In genomic region chr3:32238816-32239637, GRCh38 we compare ENCODE assay signal across 8 cellular contexts. TPM values are rescaled to one million over a fixed set of nuclear protein-coding genes. Genes with fewer than 3 reads are reported as not detected.
A peak's percentile ranks its signal among the peaks of the same experiment; 100 is the strongest.
DNase-seq lines count a peak whose midpoint lies in the region; ATAC-seq and TF ChIP-seq lines count a peak whose summit lies in the region.

No MANE protein-coding gene starts in this region.

- H3K4me3 ChIP-seq in MM.1S (ENCODE audit: low read length) (peak overlapping the region; percentile 79), endocrine pancreas (ENCODE audit: control insufficient read depth, insufficient read depth, low read length) (peak overlapping the region; percentile 88), mononuclear cell (ENCODE audit: low read length) (peak overlapping the region; percentile 43), stomach (peak overlapping the region; percentile 65 to 87 (median 74))

- no peaks in the 10 kb centered on the region for H3F3A ChIP-seq in MM.1S (ENCODE audit: insufficient read depth, low read length)

- H3K36me3 Mint-ChIP-seq in activated CD4-positive, alpha-beta T cell treated with anti-CD3 and anti-CD28 coated beads, Interleukin-2, amount 10 ng/mL, durations not matched to agents 24 days and 14 days (ENCODE audit: low read depth), result peaks cover 9% of the 10 kb centered on the region

- peaks cover 31% of the 10 kb centered on the region for H3K27me3 Mint-ChIP-seq in activated CD4-positive, alpha-beta T cell treated with anti-CD3 and anti-CD28 coated beads, Interleukin-2, amount 10 ng/mL, durations not matched to agents 24 days and 14 days

- H3K27ac ChIP-seq in MM.1S (ENCODE audit: low read length), result no peak overlapping the region
- peak overlapping the region; percentile 84 to 89 (median 86) for H3K27ac ChIP-seq in stomach

- no peak for TF ChIP-seq CTCF in MM.1S (IDR thresholded peaks at IDR 0.05; ENCODE audit: low read length)
- no peak for TF ChIP-seq CTCF in stomach (IDR thresholded peaks at IDR 0.05)

- H3K4me1 ChIP-seq in MM.1S (ENCODE audit: low read length) (peaks cover 8% of the 10 kb centered on the region), endocrine pancreas (ENCODE audit: control insufficient read depth, insufficient read depth, low read length) (peaks cover 8% of the 10 kb centered on the region), mononuclear cell (ENCODE audit: insufficient read depth, low read length) (peaks cover 23% of the 10 kb centered on the region), stomach (peaks cover 5 to 42% (median 34%) of the 10 kb centered on the region in 4 donors)

- no peaks in the 10 kb centered on the region for H3K79me2 ChIP-seq in MM.1S (ENCODE audit: low read length)

- H3K4me2 ChIP-seq in MM.1S (ENCODE audit: low read depth, low read length), result peak overlapping the region; percentile 89

- no peaks in the 10 kb centered on the region for H3K9me2 ChIP-seq in MM.1S (replicated peaks; ENCODE audit: insufficient read depth, low read length)

- 1 to 3% (median 1%) methylated on average over 15 to 56 of the region's 56 CpGs for WGBS in stomach, 5 donors

- H3K36me3 ChIP-seq in MM.1S (replicated peaks; ENCODE audit: insufficient read depth, low read length) (no peaks in the 10 kb centered on the region), endocrine pancreas (ENCODE audit: control insufficient read depth, insufficient read depth, low read length) (no peaks in the 10 kb centered on the region), stomach (no peaks in the 10 kb centered on the region)

- H3K27ac Mint-ChIP-seq in activated CD4-positive, alpha-beta T cell treated with anti-CD3 and anti-CD28 coated beads, Interleukin-2, amount 10 ng/mL, durations not matched to agents 24 days and 14 days, result peak overlapping the region; percentile 75

- DNase-seq in Ammon's horn (ENCODE audit: low spot score) (peak; percentile 22), MM.1S (peak; percentile 33), stomach (peak; percentile 34)
- peak; percentile 83 for DNase-seq in activated CD4-positive, alpha-beta T cell treated with anti-CD3 and anti-CD28 coated beads, Interleukin-2, amount 10 ng/mL, durations not matched to agents 24 days and 14 days

- H4K20me1 ChIP-seq in MM.1S (ENCODE audit: insufficient read depth, low read length), result no peaks in the 10 kb centered on the region

- no peak for TF ChIP-seq POLR2A in stomach (IDR thresholded peaks at IDR 0.05)

- peak overlapping the region; percentile 86 for H3K4me3 Mint-ChIP-seq in activated CD4-positive, alpha-beta T cell treated with anti-CD3 and anti-CD28 coated beads, Interleukin-2, amount 10 ng/mL, durations not matched to agents 24 days and 14 days

- H2AFZ ChIP-seq in MM.1S (ENCODE audit: low read length), result peak overlapping the region; percentile 82

- H3K27me3 ChIP-seq in MM.1S (replicated peaks; ENCODE audit: insufficient read depth, low read length) (peaks cover 5% of the 10 kb centered on the region), endocrine pancreas (ENCODE audit: control insufficient read depth, insufficient read depth, low read length) (no peaks in the 10 kb centered on the region), mononuclear cell (ENCODE audit: insufficient read depth, low read length) (peaks cover 22% of the 10 kb centered on the region), stomach (peaks cover 0 to 19% (median 0%) of the 10 kb centered on the region in 3 donors)

- peak overlapping the region; percentile 49; the same call in 1 of the 2 replicates for H3K9ac ChIP-seq in MM.1S (ENCODE audit: low read length)
- peak overlapping the region; percentile 96 for H3K9ac ChIP-seq in endocrine pancreas (ENCODE audit: control insufficient read depth, insufficient read depth, low read length)

- H3K4me1 Mint-ChIP-seq in activated CD4-positive, alpha-beta T cell treated with anti-CD3 and anti-CD28 coated beads, Interleukin-2, amount 10 ng/mL, durations not matched to agents 24 days and 14 days, result peaks cover 19% of the 10 kb centered on the region

- intact Hi-C loops in activated CD4-positive, alpha-beta T cell treated with anti-CD3 and anti-CD28 coated beads, Interleukin-2, amount 10 ng/mL, durations not matched to agents 24 days and 14 days (cut with micrococcal nuclease), result loop anchor here (5.0 to 10.0 kb wide), 3 partner anchors 58 to 134 kb away; partner anchors contain the start of gene GPD1L
- intact Hi-C loops in stomach (cut with DNase I; ENCODE audit: low total_unique reads), result no loop called here

- no peak for TF ChIP-seq EP300 in stomach (IDR thresholded peaks at IDR 0.05)

- H3K9me3 Mint-ChIP-seq in activated CD4-positive, alpha-beta T cell treated with anti-CD3 and anti-CD28 coated beads, Interleukin-2, amount 10 ng/mL, durations not matched to agents 24 days and 14 days, result peaks cover 9% of the 10 kb centered on the region

- H3K9me3 ChIP-seq in MM.1S (replicated peaks; ENCODE audit: insufficient read depth, low read length), result no peaks in the 10 kb centered on the region
- H3K9me3 ChIP-seq in endocrine pancreas (ENCODE audit: control insufficient read depth, low read length), result no peaks in the 10 kb centered on the region
- H3K9me3 ChIP-seq in mononuclear cell (ENCODE audit: low read depth, low read length), result no peaks in the 10 kb centered on the region
- H3K9me3 ChIP-seq in stomach, result peaks cover 0 to 9% (median 5%) of the 10 kb centered on the region in 4 donors

- ATAC-seq in GM19395 (IDR thresholded peaks at IDR 0.05; ENCODE audit: unreplicated experiment) (peak; percentile 34), GM21360 (IDR thresholded peaks at IDR 0.05; ENCODE audit: unreplicated experiment) (no peak)

RNA-seq across cellular contexts. Expression of gene CMTM8, which starts 0.5 kb away (rescaled TPM):
- 4.8 and 5.5 TPM in 2 replicates for total RNA-seq in activated CD4-positive, alpha-beta T cell treated with anti-CD3 and anti-CD28 coated beads, Interleukin-2, amount 10 ng/mL, durations not matched to agents 24 days and 14 days
- total RNA-seq in mononuclear cell (2.9 TPM), stomach (1 to 10 TPM in 3 of 5 donors, not detected in 2; 1.3 to 5.2 (median 4.4) TPM)
- polyA plus RNA-seq in stomach, result 1 to 10 TPM; 5.4 to 8.1 (median 6.9) TPM

Comparison
In these comparisons a context has a peak if more than half of its experiments do, and no peak if none do; other contexts are left out.
1. DNase-seq: peak in every context shown above with its lines; median percentile 83 in activated CD4-positive, alpha-beta T cell treated with anti-CD3 and anti-CD28 coated beads, Interleukin-2, amount 10 ng/mL, durations not matched to agents 24 days and 14 days; 34 in stomach; 33 in MM.1S; 22 in Ammon's horn.